22 cellular contexts compared by ENCODE assay signal in the genomic region with DNA sequence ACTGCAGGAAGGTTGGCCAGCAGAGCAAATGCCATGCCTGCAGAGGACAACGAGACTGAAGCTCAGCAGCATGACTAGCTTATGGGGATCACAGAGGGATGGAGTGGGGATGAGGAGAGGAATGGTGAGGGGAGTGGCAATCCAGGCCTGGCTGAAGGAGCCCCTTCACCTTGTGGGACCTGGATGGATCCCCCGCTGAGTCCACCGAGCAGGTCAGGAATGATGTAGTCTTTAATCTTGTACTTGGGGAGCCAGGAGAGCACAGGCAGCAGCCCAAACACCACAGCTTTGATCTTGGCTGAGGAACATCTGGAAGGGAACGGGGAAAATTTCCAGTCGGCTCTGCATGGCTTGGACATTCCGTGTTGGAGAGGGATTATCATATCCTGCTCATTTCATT. TPM values are rescaled to one million over a fixed set of nuclear protein-coding genes. Genes with fewer than 3 reads are reported as not detected.
"Had no signal": no experiment of that assay in that cellular context is flagged by ENCODE, and none has a peak within 500 bp of the region (broad histone marks: within the 10 kb centered on the region; RNA-seq: fewer than 3 reads in every experiment).

No MANE protein-coding gene starts in this region.

- H3K9me3 Mint-ChIP-seq: activated naive CD8-positive, alpha-beta T cell treated with anti-CD3 and anti-CD28 coated beads for 36 hours; memory B cell; naive thymus-derived CD4-positive, alpha-beta T cell had no signal

- H3K27me3 ChIP-seq: cardiac muscle cell, gastrocnemius medialis, heart left ventricle, pancreas had no signal

- H3K4me1 Mint-ChIP-seq: activated naive CD8-positive, alpha-beta T cell treated with anti-CD3 and anti-CD28 coated beads for 36 hours; memory B cell had no signal

- H3K4me2 ChIP-seq: smooth muscle cell had no signal

- ATAC-seq: gastrocnemius medialis, sciatic nerve had no signal

- H3K27ac ChIP-seq: cardiac muscle cell, gastrocnemius medialis, VCaP had no signal

- H3K36me3 Mint-ChIP-seq: activated naive CD8-positive, alpha-beta T cell treated with anti-CD3 and anti-CD28 coated beads for 36 hours; memory B cell; naive thymus-derived CD4-positive, alpha-beta T cell had no signal

- H3K27ac Mint-ChIP-seq: activated naive CD8-positive, alpha-beta T cell treated with anti-CD3 and anti-CD28 coated beads for 36 hours; memory B cell had no signal

- FAIRE-seq: endometrium, pancreas had no signal

- DNase-seq: activated CD4-positive, alpha-beta T cell treated with anti-CD3 and anti-CD28 coated beads for 1 hour; activated CD4-positive, alpha-beta T cell treated with anti-CD3 and anti-CD28 coated beads, Interleukin-2, amount 50 U/mL, for 4 hours; activated naive CD4-positive, alpha-beta T cell; activated naive CD8-positive, alpha-beta T cell treated with anti-CD3 and anti-CD28 coated beads for 36 hours; activated T-cell treated with anti-CD3 and anti-CD28 coated beads for 4 hours; amniotic stem cell; gastrocnemius medialis; heart left ventricle; naive thymus-derived CD4-positive, alpha-beta T cell; pancreas; stimulated activated CD4-positive, alpha-beta T cell treated with anti-CD3 and anti-CD28 coated beads, Interleukin-4, amount 100 ng/mL, for 1 hour; SW 1271; T-helper 2 cell had no signal

- H3K36me3 ChIP-seq: cardiac muscle cell, gastrocnemius medialis, heart left ventricle, pancreas had no signal

- H3K4me3 ChIP-seq: cardiac muscle cell, gastrocnemius medialis, heart left ventricle, pancreas, smooth muscle cell had no signal

- H3K4me3 Mint-ChIP-seq: activated naive CD8-positive, alpha-beta T cell treated with anti-CD3 and anti-CD28 coated beads for 36 hours; memory B cell; naive thymus-derived CD4-positive, alpha-beta T cell had no signal

- H3K9me3 ChIP-seq: gastrocnemius medialis, heart left ventricle, pancreas had no signal

- H3K4me1 ChIP-seq: gastrocnemius medialis, pancreas had no signal

RNA-seq across cellular contexts. Expression of gene SLC26A9, which starts 10.5 kb away (rescaled TPM):
- total RNA-seq: activated naive CD8-positive, alpha-beta T cell treated with anti-CD3 and anti-CD28 coated beads for 36 hours; kidney epithelial cell; liver; naive thymus-derived CD4-positive, alpha-beta T cell; sciatic nerve; smooth muscle cell; urinary bladder had no signal
- polyA plus RNA-seq: liver; naive thymus-derived CD4-positive, alpha-beta T cell; smooth muscle cell; urinary bladder had no signal
